1 cellular context compared by ENCODE assay signal in the genomic region with DNA sequence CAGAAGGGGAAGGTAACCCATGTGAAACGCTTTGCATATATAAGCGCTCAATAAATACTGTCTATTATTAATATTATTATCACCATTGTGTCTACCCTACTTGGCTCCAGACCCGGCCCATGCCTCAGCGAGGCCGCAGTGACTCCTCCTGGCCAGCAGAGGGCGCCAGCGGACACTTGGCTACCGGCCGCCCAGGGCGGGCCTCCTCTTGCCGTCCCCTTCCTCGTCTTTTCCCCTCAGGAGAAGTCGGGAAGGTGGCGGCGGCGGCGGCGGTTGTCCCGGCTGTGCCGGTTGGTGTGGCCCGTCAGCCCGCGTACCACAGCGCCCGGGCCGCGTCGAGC.
TF ChIP-seq lines count a peak whose summit lies in the region.

A gene with protein sequence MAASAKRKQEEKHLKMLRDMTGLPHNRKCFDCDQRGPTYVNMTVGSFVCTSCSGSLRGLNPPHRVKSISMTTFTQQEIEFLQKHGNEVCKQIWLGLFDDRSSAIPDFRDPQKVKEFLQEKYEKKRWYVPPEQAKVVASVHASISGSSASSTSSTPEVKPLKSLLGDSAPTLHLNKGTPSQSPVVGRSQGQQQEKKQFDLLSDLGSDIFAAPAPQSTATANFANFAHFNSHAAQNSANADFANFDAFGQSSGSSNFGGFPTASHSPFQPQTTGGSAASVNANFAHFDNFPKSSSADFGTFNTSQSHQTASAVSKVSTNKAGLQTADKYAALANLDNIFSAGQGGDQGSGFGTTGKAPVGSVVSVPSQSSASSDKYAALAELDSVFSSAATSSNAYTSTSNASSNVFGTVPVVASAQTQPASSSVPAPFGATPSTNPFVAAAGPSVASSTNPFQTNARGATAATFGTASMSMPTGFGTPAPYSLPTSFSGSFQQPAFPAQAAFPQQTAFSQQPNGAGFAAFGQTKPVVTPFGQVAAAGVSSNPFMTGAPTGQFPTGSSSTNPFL (plus strand): TSS at position 233 of the 341 bp plus-strand sequence. CDS start 266 bp downstream, outside the sequence.

TF ChIP-seq in SK-N-SH, 30 proteins besides CTCF, POLR2A, EP300 and RAD21 (continued from another document):
- TF ChIP-seq, protein P1, sequence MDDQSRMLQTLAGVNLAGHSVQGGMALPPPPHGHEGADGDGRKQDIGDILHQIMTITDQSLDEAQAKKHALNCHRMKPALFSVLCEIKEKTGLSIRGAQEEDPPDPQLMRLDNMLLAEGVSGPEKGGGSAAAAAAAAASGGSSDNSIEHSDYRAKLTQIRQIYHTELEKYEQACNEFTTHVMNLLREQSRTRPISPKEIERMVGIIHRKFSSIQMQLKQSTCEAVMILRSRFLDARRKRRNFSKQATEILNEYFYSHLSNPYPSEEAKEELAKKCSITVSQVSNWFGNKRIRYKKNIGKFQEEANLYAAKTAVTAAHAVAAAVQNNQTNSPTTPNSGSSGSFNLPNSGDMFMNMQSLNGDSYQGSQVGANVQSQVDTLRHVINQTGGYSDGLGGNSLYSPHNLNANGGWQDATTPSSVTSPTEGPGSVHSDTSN (IDR thresholded peaks at IDR 0.05): no peak
- TF ChIP-seq TCF12 (IDR thresholded peaks at IDR 0.05): peak; percentile 35; the same call in 1 of the 2 replicates
- TF ChIP-seq YY1 (IDR thresholded peaks at IDR 0.05; ENCODE audit: low read depth): peak; percentile 82
- TF ChIP-seq EZH2phosphoT487 (IDR thresholded peaks at IDR 0.05; ENCODE audit: borderline replicate concordance, low read depth): no peak
- TF ChIP-seq, protein P2, sequence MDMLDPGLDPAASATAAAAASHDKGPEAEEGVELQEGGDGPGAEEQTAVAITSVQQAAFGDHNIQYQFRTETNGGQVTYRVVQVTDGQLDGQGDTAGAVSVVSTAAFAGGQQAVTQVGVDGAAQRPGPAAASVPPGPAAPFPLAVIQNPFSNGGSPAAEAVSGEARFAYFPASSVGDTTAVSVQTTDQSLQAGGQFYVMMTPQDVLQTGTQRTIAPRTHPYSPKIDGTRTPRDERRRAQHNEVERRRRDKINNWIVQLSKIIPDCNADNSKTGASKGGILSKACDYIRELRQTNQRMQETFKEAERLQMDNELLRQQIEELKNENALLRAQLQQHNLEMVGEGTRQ (IDR thresholded peaks at IDR 0.05; ENCODE audit: borderline replicate concordance, low read depth, low read length): no peak
- peak; percentile 67 for TF ChIP-seq NFIC (IDR thresholded peaks at IDR 0.05; ENCODE audit: borderline replicate concordance)
- TF ChIP-seq, protein P3, sequence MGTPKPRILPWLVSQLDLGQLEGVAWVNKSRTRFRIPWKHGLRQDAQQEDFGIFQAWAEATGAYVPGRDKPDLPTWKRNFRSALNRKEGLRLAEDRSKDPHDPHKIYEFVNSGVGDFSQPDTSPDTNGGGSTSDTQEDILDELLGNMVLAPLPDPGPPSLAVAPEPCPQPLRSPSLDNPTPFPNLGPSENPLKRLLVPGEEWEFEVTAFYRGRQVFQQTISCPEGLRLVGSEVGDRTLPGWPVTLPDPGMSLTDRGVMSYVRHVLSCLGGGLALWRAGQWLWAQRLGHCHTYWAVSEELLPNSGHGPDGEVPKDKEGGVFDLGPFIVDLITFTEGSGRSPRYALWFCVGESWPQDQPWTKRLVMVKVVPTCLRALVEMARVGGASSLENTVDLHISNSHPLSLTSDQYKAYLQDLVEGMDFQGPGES (IDR thresholded peaks at IDR 0.05; ENCODE audit: low read depth, low read length): no peak
- peak; percentile 69 for TF ChIP-seq ELF1 (IDR thresholded peaks at IDR 0.05)
- no peak for TF ChIP-seq GATA2 (CRISPR knock-in tag; IDR thresholded peaks at IDR 0.05)
- TF ChIP-seq, protein P4, sequence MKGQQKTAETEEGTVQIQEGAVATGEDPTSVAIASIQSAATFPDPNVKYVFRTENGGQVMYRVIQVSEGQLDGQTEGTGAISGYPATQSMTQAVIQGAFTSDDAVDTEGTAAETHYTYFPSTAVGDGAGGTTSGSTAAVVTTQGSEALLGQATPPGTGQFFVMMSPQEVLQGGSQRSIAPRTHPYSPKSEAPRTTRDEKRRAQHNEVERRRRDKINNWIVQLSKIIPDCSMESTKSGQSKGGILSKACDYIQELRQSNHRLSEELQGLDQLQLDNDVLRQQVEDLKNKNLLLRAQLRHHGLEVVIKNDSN (IDR thresholded peaks at IDR 0.05; ENCODE audit: borderline replicate concordance, low read depth): no peak
- peak; percentile 64 for TF ChIP-seq SMC3 (IDR thresholded peaks at IDR 0.05; ENCODE audit: low read depth, low read length)
- no peak for TF ChIP-seq FOXJ3 (CRISPR knock-in tag; IDR thresholded peaks at IDR 0.05)
- TF ChIP-seq FOSL2 (IDR thresholded peaks at IDR 0.05; ENCODE audit: borderline replicate concordance, low read depth): peak; percentile 34; the same call in 1 of the 2 replicates
- TF ChIP-seq MEF2A (IDR thresholded peaks at IDR 0.05; ENCODE audit: borderline replicate concordance, low read depth): no peak
- TF ChIP-seq TEAD4 (IDR thresholded peaks at IDR 0.05; ENCODE audit: borderline replicate concordance, insufficient read depth): no peak
- TF ChIP-seq, protein P5, sequence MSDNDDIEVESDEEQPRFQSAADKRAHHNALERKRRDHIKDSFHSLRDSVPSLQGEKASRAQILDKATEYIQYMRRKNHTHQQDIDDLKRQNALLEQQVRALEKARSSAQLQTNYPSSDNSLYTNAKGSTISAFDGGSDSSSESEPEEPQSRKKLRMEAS (IDR thresholded peaks at IDR 0.05; ENCODE audit: low read depth): no peak; the same call in 1 of the 2 replicates
- TF ChIP-seq, protein P6, sequence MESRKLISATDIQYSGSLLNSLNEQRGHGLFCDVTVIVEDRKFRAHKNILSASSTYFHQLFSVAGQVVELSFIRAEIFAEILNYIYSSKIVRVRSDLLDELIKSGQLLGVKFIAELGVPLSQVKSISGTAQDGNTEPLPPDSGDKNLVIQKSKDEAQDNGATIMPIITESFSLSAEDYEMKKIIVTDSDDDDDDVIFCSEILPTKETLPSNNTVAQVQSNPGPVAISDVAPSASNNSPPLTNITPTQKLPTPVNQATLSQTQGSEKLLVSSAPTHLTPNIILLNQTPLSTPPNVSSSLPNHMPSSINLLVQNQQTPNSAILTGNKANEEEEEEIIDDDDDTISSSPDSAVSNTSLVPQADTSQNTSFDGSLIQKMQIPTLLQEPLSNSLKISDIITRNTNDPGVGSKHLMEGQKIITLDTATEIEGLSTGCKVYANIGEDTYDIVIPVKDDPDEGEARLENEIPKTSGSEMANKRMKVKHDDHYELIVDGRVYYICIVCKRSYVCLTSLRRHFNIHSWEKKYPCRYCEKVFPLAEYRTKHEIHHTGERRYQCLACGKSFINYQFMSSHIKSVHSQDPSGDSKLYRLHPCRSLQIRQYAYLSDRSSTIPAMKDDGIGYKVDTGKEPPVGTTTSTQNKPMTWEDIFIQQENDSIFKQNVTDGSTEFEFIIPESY (IDR thresholded peaks at IDR 0.05; ENCODE audit: borderline replicate concordance, low read depth): no peak
- TF ChIP-seq CHD2 (IDR thresholded peaks at IDR 0.05; ENCODE audit: low read length, partially characterized antibody): peak; percentile 53
TF ChIP-seq in SK-N-SH: peak in this region for 13.
